Comparison of ENCODE assay signal across 22 cellular contexts in the genomic region with DNA sequence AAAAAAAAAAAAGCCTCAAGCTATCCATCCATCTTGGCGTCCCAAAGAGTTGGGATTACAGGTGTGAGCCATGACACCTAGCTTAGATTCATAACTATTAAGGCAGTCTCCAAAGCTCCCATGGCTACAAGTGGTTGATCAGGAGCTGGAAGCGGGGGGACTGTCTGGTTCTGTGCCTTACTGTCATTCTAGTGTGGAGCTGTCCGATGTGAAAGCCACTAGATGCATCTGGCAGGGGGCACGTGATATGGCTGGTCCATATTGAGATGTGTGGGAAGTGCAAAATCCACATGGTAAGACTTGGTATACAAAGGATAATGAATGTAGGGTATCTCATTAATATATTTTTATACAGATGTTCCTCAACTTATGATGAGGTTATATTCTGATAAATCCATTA. TPM values are rescaled to one million over a fixed set of nuclear protein-coding genes. Genes with fewer than 3 reads are reported as not detected.
DNase-seq lines count a peak whose midpoint lies in the region; ATAC-seq, FAIRE-seq and TF ChIP-seq lines count a peak whose summit lies in the region.
"Had no signal": no experiment of that assay in that cellular context is flagged by ENCODE, and none has a peak within 500 bp of the region (broad histone marks: within the 10 kb centered on the region; RNA-seq: fewer than 3 reads in every experiment).

No MANE protein-coding gene starts in this region.

- H3K9me3 ChIP-seq in K562 (replicated peaks; ENCODE audit: control insufficient read depth, insufficient read depth, low read depth, low read length) = no peaks in the 10 kb centered on the region
- no peaks in the 10 kb centered on the region for H3K9me3 ChIP-seq in kidney (ENCODE audit: control insufficient read depth in 1 of 2, low read length in 2 of 2)
- no peaks in the 10 kb centered on the region for H3K9me3 ChIP-seq in aorta (ENCODE audit: control insufficient read depth, low read length)
- H3K9me3 ChIP-seq: Caco-2 had no signal

- ATAC-seq in K562 (no peak), aorta (ENCODE audit: low FRiP score) (peak; percentile 51), GM18873 (IDR thresholded peaks at IDR 0.05; ENCODE audit: low FRiP score, unreplicated experiment) (no peak)
- ATAC-seq: GM23338, HCT116 had no signal

- no peaks in the 10 kb centered on the region for H3K79me2 ChIP-seq in K562 (ENCODE audit: control insufficient read depth, insufficient read depth, low read length)

- no peak for TF ChIP-seq EP300 in K562 (IDR thresholded peaks at IDR 0.05; ENCODE audit: low read length)

- H2AFZ ChIP-seq in K562 (ENCODE audit: low read depth, low read length) = no peak overlapping the region
- H2AFZ ChIP-seq: GM23338 had no signal

- TF ChIP-seq RAD21 in K562 (CRISPR knock-in tag; conservative IDR thresholded peaks at IDR 0.05 in 1 of 2, IDR thresholded peaks at IDR 0.05 in 1 of 2) = no peak

- DNase-seq in K562 (ENCODE audit: extremely low read depth in 1 of 4, low spot score in 3 of 4) (no peak), kidney (peak; percentile 49), posterior vena cava (ENCODE audit: low spot score) (peak; percentile 14), aorta (no peak), AG08396 (ENCODE audit: low spot score) (no peak)
- DNase-seq: ACHN; AML-193; Caco-2; CD4-positive, alpha-beta T cell; GDM1; H7; HFFc6; IMR-90 had no signal

- H3K9ac ChIP-seq in K562 (ENCODE audit: insufficient read depth in 1 of 2, low read depth in 2 of 2, low read length in 2 of 2) (no peak overlapping the region), kidney (ENCODE audit: low read length in 2 of 2) (no peak overlapping the region)

- WGBS in K562 (ENCODE audit: insufficient coverage, low coverage, missing lambda C conversion rate) = 13% methylated on average over 3 of the region's 4 CpGs
- 79 to 83% methylated on average over 4 of the region's 4 CpGs for WGBS in aorta, 2 donors

- no TSS peak for BruUV-seq in K562 (replicated peaks; lab: Mats Ljungman, UMichigan)

- in situ Hi-C loops in K562 (cut with MboI) = no loop called here

- H4K20me1 ChIP-seq in K562 (replicated peaks; ENCODE audit: control insufficient read depth, insufficient read depth, low read length) = no peaks in the 10 kb centered on the region

- intact Hi-C loops in K562 (cut with micrococcal nuclease) (no loop called here), kidney (cut with DNase I) (no loop called here), posterior vena cava (cut with DNase I) (no loop called here), aorta (cut with DNase I) (no loop called here)

- H3K36me3 ChIP-seq in K562 (ENCODE audit: control insufficient read depth, insufficient read depth, low read length) = no peaks in the 10 kb centered on the region
- H3K36me3 ChIP-seq in kidney (ENCODE audit: control insufficient read depth in 1 of 2, insufficient read depth in 2 of 2, low read length in 2 of 2) = no peaks in the 10 kb centered on the region
- no peaks in the 10 kb centered on the region for H3K36me3 ChIP-seq in aorta (ENCODE audit: control insufficient read depth in 1 of 2, insufficient read depth in 2 of 2, low read length in 1 of 2)

- POLR2A ChIA-PET in K562 (lab: Yijun Ruan, JAX) = no interaction called here

- TF ChIP-seq CTCF in K562 (IDR thresholded peaks at IDR 0.05 in 2 of 3, conservative IDR thresholded peaks at IDR 0.05 in 1 of 3; ENCODE audit: insufficient read depth in 2 of 3, low read depth in 1 of 3, low read length in 3 of 3) (no peak), kidney (IDR thresholded peaks at IDR 0.05; ENCODE audit: borderline replicate concordance, extremely low read depth, insufficient read depth) (no peak)

- H3K27ac ChIP-seq in K562 (ENCODE audit: extremely low read depth, low read depth, low read length) (no peak overlapping the region), kidney (ENCODE audit: low read depth in 2 of 2, low read length in 2 of 2) (no peak overlapping the region), aorta (ENCODE audit: low read depth in 1 of 2, low read length in 2 of 2) (no peak overlapping the region)
- H3K27ac ChIP-seq: C4-2B had no signal

- H3K27me3 ChIP-seq in K562 (ENCODE audit: control insufficient read depth in 2 of 2, insufficient read depth in 2 of 2, low read length in 2 of 2) = no peaks in the 10 kb centered on the region
- no peaks in the 10 kb centered on the region for H3K27me3 ChIP-seq in aorta (ENCODE audit: control insufficient read depth in 1 of 2, insufficient read depth in 2 of 2, low read length in 1 of 2)

- FAIRE-seq in K562 (lab: Jason Lieb, UNC) (no peak), kidney (lab: Jason Lieb, UNC) (no peak)
- FAIRE-seq: A204.1, D721Med, GM12892, GM18507, HTR-8/SVneo had no signal

- no peaks in the 10 kb centered on the region for H3K9me1 ChIP-seq in K562 (ENCODE audit: control insufficient read depth, insufficient read depth, low read length)

- no peak for TF ChIP-seq POLR2A in K562 (conservative IDR thresholded peaks at IDR 0.05)

- H3K4me2 ChIP-seq in K562 (ENCODE audit: insufficient read depth, low read length) = no peak overlapping the region
- H3K4me2 ChIP-seq: GM23338 had no signal

- CTCF ChIA-PET in K562 (lab: Yijun Ruan, JAX; ENCODE audit: low intra/inter-chr PET ratio) = interaction anchor here (0.6 kb wide), 1 partner anchor 389 kb away, joined by 3 read pairs; no protein-coding TSS in a partner anchor

- H3K4me1 ChIP-seq in K562 (replicated peaks in 1 of 2; ENCODE audit: control insufficient read depth in 2 of 2, insufficient read depth in 2 of 2, low read length in 2 of 2) (no peaks in the 10 kb centered on the region; a peak in 1 of 5 replicates), kidney (ENCODE audit: control insufficient read depth in 1 of 2, insufficient read depth in 1 of 2, low read depth in 1 of 2, low read length in 2 of 2) (no peaks in the 10 kb centered on the region), aorta (ENCODE audit: control insufficient read depth in 1 of 2, insufficient read depth in 2 of 2, low read length in 2 of 2) (no peaks in the 10 kb centered on the region)
- H3K4me1 ChIP-seq: Caco-2 had no signal

- H3K4me3 ChIP-seq in K562 (no peak overlapping the region), kidney (ENCODE audit: low read length in 2 of 2) (no peak overlapping the region), aorta (ENCODE audit: low read length in 2 of 2) (no peak overlapping the region)
- H3K4me3 ChIP-seq: GM23338 had no signal

TF ChIP-seq in K562, 482 proteins besides CTCF, POLR2A, EP300 and RAD21:
- TF ChIP-seq USF1 (CRISPR knock-in tag; IDR thresholded peaks at IDR 0.05) (peak; percentile 41; the same call in 1 of the 2 replicates), RHOXF2B (CRISPR knock-in tag; conservative IDR thresholded peaks at IDR 0.05) (no peak)

RNA-seq across cellular contexts. Expression of gene KPNA2, which starts 38.7 kb away (rescaled TPM):
- total RNA-seq in K562 (2011; cell fraction: chromatin; rRNA removed; ENCODE audit: low replicate concordance) = 165 and 234 TPM in 2 replicates
- 104 and 108 TPM in 2 replicates for total RNA-seq in K562 (2011; cell fraction: nucleolus; rRNA removed)
- total RNA-seq in K562 (2011; cell fraction: nucleoplasm; rRNA removed) = 115 and 124 TPM in 2 replicates
- total RNA-seq in K562 (2014; rRNA removed) (132 and 140 TPM in 2 replicates), K562 (2014; rRNA removed; fragmentation: Illumina TruSeq; extraction: Trizol) (241 and 267 TPM in 2 replicates), K562 (2015; rRNA removed; fragmentation: Illumina TruSeq; extraction: Trizol) (235 and 243 TPM in 2 replicates), K562 (2021) (219 and 223 TPM in 2 replicates), kidney (27.4 TPM), posterior vena cava (10 to 100 TPM; 29.2 to 30.8 TPM), aorta (10 to 100 TPM; 19.6 to 20.9 TPM)
- polyA plus RNA-seq in K562 (2011; rRNA removed) (200 and 229 TPM in 2 replicates), K562 (2014; fragmentation: Illumina TruSeq; extraction: Trizol) (232 and 250 TPM in 2 replicates), K562 (2014; fragmentation: Nextera tagmentation; extraction: Ambion mirVana) (100 to 1,000 TPM; 594 to 984 TPM), K562 (2014; rRNA removed) (136 and 162 TPM in 2 replicates), kidney (ENCODE audit: insufficient read depth, low read depth, low replicate concordance) (23.3 TPM), aorta (10 to 100 TPM in 1 of 2 donors, 1 to 10 TPM in 1; 5.8 to 11.1 TPM)
- 215 and 240 TPM in 2 replicates for polyA plus RNA-seq in K562 (2011; cell fraction: cytosol; rRNA removed)
- 127 and 151 TPM in 2 replicates for polyA plus RNA-seq in K562 (2011; cell fraction: nucleus; rRNA removed)
- polyA plus RNA-seq in K562 (2012) = 168 and 218 TPM in 2 replicates
- polyA minus RNA-seq in K562 (2011; rRNA and poly(A)+ RNA removed) = 466 and 590 TPM in 2 replicates
- 201 and 253 TPM in 2 replicates for polyA minus RNA-seq in K562 (2011; cell fraction: cytosol; rRNA and poly(A)+ RNA removed)
- 75.3 and 108 TPM in 2 replicates for polyA minus RNA-seq in K562 (2011; cell fraction: nucleus; rRNA and poly(A)+ RNA removed)

Comparison
In these comparisons a context has a peak if more than half of its experiments do, and no peak if none do; other contexts are left out.
1. DNase-seq: peak in kidney (single experiment) and posterior vena cava (single experiment); none in K562 (0 of 4), aorta (0 of 2) and AG08396 (single experiment).